Comparison of ENCODE assay signal across 16 cellular contexts in the genomic region with DNA sequence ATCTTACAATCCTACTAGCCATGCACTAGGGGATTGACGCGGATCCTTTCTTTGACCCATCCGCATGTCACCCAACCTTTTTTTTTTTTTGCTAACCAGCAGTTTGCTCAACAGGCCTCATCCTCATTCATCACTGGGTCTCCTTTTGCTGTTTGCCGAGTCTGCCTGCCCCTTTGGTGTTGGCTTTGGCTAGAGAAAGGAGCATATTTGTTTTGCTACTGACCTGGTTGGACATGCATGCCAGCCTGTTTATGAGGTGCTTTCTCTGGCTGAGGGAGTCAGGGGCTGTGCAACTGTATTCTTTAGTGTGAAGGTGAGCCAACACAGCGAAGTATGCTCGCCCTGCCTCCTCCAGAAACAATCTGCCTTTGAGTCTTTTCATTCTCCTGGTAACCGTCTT. TPM values are rescaled to one million over a fixed set of nuclear protein-coding genes. Genes with fewer than 3 reads are reported as not detected.
DNase-seq lines count a peak whose midpoint lies in the region; ATAC-seq and TF ChIP-seq lines count a peak whose summit lies in the region.
"Had no signal": no experiment of that assay in that cellular context is flagged by ENCODE, and none has a peak within 500 bp of the region (broad histone marks: within the 10 kb centered on the region; RNA-seq: fewer than 3 reads in every experiment).

No MANE protein-coding gene starts in this region.

- peak in 1 of 2 donors; percentile 43 for TF ChIP-seq RAD21 in liver (IDR thresholded peaks at IDR 0.05)

- intact Hi-C loops in thyroid gland (cut with DNase I) = no loop called here

- H3K36me3 ChIP-seq in liver (ENCODE audit: control insufficient read depth in 4 of 4, insufficient read depth in 3 of 4, low read depth in 1 of 4, low read length in 3 of 4) (no peaks in the 10 kb centered on the region), thyroid gland (no peaks in the 10 kb centered on the region)

- H3K27me3 ChIP-seq in liver (ENCODE audit: control insufficient read depth in 4 of 4, insufficient read depth in 4 of 4, low read length in 3 of 4) = no peaks in the 10 kb centered on the region
- no peaks in the 10 kb centered on the region for H3K27me3 ChIP-seq in thyroid gland

- ATAC-seq in GM21825 (IDR thresholded peaks at IDR 0.05; ENCODE audit: unreplicated experiment) (no peak), GM21737 (IDR thresholded peaks at IDR 0.05; ENCODE audit: unreplicated experiment) (no peak), GM18511 (IDR thresholded peaks at IDR 0.05; ENCODE audit: unreplicated experiment) (no peak)
- ATAC-seq: HCT116 had no signal

- no peak for TF ChIP-seq CTCF in VCaP (conservative IDR thresholded peaks at IDR 0.05)
- TF ChIP-seq CTCF in liver (IDR thresholded peaks at IDR 0.05; ENCODE audit: low read depth, low read length, missing input control) = no peak
- TF ChIP-seq CTCF in thyroid gland (IDR thresholded peaks at IDR 0.05) = no peak

- H3K9me3 ChIP-seq in liver (ENCODE audit: control insufficient read depth in 4 of 4, low read length in 3 of 4) (no peaks in the 10 kb centered on the region), thyroid gland (no peaks in the 10 kb centered on the region)

- no peak overlapping the region for H3K9ac ChIP-seq in liver (ENCODE audit: low read depth in 1 of 2, low read length in 2 of 2)
- H3K9ac ChIP-seq: GM23248 had no signal

- DNase-seq in NCI-H2029 treated with DMSO at 0.1 percent for 48 hours (lab: John Stamatoyannopoulos, UW) (peak; percentile 85), thyroid gland (peak; percentile 76 to 82)
- DNase-seq: ACHN, AML-193, COR-L47, GM23248, NCI-H146, NCI-H345, NCI-H526 treated with DMSO at 0.1 percent for 48 hours had no signal

- H3K4me3 ChIP-seq in liver (ENCODE audit: low read depth in 1 of 3, low read length in 3 of 3) (no peak overlapping the region), thyroid gland (replicated peaks in 1 of 3) (no peak overlapping the region)
- H3K4me3 ChIP-seq: GM23248 had no signal

- H3K27ac ChIP-seq in VCaP = peak overlapping the region; percentile 67
- peak overlapping the region; percentile 43 to 44 for H3K27ac ChIP-seq in liver (ENCODE audit: low read depth in 1 of 2, low read length in 2 of 2)
- H3K27ac ChIP-seq in thyroid gland = peak overlapping the region in 2 of 3 donors; percentile 48 to 59
- H3K27ac ChIP-seq: GM23248, HL-60 had no signal

- 34% methylated on average over 7 of the region's 7 CpGs for WGBS in liver
- WGBS in thyroid gland, 2 donors = 35 to 37% methylated on average over 7 of the region's 7 CpGs

- H3K4me1 ChIP-seq in liver (ENCODE audit: control insufficient read depth in 4 of 4, insufficient read depth in 4 of 4, low read length in 3 of 4) = peaks cover 0 to 15% (median 10%) of the 10 kb centered on the region in 4 donors
- peaks cover 31 to 35% of the 10 kb centered on the region in 2 donors for H3K4me1 ChIP-seq in thyroid gland

- TF ChIP-seq POLR2A in thyroid gland (IDR thresholded peaks at IDR 0.05) = no peak

TF ChIP-seq in liver, 16 proteins besides CTCF, POLR2A, EP300 and RAD21:
- TF ChIP-seq TAF1 (conservative IDR thresholded peaks at IDR 0.05) (no peak), NR2F2 (IDR thresholded peaks at IDR 0.05) (no peak), RXRA (IDR thresholded peaks at IDR 0.05) (peak in 1 of 2 donors; percentile 64), SP1 (IDR thresholded peaks at IDR 0.05) (peak; percentile 68), JUND (IDR thresholded peaks at IDR 0.05) (peak in 1 of 2 donors; percentile 23), FOXA2 (IDR thresholded peaks at IDR 0.05) (peak; percentile 44), HNF4A (conservative IDR thresholded peaks at IDR 0.05) (peak; percentile 51 to 67), EGR1 (IDR thresholded peaks at IDR 0.05; ENCODE audit: low read depth in 2 of 2) (no peak), FOXA1 (IDR thresholded peaks at IDR 0.05) (peak; percentile 58), HNF4G (IDR thresholded peaks at IDR 0.05) (no peak), YY1 (IDR thresholded peaks at IDR 0.05) (peak; percentile 51), GABPA (IDR thresholded peaks at IDR 0.05 in 1 of 2, conservative IDR thresholded peaks at IDR 0.05 in 1 of 2) (no peak)
- TF ChIP-seq, protein P1, sequence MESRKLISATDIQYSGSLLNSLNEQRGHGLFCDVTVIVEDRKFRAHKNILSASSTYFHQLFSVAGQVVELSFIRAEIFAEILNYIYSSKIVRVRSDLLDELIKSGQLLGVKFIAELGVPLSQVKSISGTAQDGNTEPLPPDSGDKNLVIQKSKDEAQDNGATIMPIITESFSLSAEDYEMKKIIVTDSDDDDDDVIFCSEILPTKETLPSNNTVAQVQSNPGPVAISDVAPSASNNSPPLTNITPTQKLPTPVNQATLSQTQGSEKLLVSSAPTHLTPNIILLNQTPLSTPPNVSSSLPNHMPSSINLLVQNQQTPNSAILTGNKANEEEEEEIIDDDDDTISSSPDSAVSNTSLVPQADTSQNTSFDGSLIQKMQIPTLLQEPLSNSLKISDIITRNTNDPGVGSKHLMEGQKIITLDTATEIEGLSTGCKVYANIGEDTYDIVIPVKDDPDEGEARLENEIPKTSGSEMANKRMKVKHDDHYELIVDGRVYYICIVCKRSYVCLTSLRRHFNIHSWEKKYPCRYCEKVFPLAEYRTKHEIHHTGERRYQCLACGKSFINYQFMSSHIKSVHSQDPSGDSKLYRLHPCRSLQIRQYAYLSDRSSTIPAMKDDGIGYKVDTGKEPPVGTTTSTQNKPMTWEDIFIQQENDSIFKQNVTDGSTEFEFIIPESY (IDR thresholded peaks at IDR 0.05) = no peak
- TF ChIP-seq, protein P2, sequence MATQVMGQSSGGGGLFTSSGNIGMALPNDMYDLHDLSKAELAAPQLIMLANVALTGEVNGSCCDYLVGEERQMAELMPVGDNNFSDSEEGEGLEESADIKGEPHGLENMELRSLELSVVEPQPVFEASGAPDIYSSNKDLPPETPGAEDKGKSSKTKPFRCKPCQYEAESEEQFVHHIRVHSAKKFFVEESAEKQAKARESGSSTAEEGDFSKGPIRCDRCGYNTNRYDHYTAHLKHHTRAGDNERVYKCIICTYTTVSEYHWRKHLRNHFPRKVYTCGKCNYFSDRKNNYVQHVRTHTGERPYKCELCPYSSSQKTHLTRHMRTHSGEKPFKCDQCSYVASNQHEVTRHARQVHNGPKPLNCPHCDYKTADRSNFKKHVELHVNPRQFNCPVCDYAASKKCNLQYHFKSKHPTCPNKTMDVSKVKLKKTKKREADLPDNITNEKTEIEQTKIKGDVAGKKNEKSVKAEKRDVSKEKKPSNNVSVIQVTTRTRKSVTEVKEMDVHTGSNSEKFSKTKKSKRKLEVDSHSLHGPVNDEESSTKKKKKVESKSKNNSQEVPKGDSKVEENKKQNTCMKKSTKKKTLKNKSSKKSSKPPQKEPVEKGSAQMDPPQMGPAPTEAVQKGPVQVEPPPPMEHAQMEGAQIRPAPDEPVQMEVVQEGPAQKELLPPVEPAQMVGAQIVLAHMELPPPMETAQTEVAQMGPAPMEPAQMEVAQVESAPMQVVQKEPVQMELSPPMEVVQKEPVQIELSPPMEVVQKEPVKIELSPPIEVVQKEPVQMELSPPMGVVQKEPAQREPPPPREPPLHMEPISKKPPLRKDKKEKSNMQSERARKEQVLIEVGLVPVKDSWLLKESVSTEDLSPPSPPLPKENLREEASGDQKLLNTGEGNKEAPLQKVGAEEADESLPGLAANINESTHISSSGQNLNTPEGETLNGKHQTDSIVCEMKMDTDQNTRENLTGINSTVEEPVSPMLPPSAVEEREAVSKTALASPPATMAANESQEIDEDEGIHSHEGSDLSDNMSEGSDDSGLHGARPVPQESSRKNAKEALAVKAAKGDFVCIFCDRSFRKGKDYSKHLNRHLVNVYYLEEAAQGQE (IDR thresholded peaks at IDR 0.05) = peak; percentile 24
- TF ChIP-seq, protein P3, sequence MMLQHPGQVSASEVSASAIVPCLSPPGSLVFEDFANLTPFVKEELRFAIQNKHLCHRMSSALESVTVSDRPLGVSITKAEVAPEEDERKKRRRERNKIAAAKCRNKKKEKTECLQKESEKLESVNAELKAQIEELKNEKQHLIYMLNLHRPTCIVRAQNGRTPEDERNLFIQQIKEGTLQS (IDR thresholded peaks at IDR 0.05) = no peak
- TF ChIP-seq, protein P4, sequence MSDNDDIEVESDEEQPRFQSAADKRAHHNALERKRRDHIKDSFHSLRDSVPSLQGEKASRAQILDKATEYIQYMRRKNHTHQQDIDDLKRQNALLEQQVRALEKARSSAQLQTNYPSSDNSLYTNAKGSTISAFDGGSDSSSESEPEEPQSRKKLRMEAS (IDR thresholded peaks at IDR 0.05) = no peak

RNA-seq across cellular contexts. Expression of a gene that starts 40.2 kb away (rescaled TPM):
- 1 to 10 TPM; 1.6 to 5.0 TPM for total RNA-seq in liver
- polyA plus RNA-seq in liver = 1 to 10 TPM; 1.4 to 2.2 TPM
- 10 to 100 TPM in 3 of 4 donors, 1 to 10 TPM in 1; 9.4 to 18.0 (median 12.4) TPM for total RNA-seq in thyroid gland
